16 cellular contexts compared by ENCODE assay signal in genomic region chr2:236261452-236261851, GRCh38. TPM values are rescaled to one million over a fixed set of nuclear protein-coding genes. Genes with fewer than 3 reads are reported as not detected.
"Had no signal": no experiment of that assay in that cellular context is flagged by ENCODE, and none has a peak within 500 bp of the region (broad histone marks: within the 10 kb centered on the region; RNA-seq: fewer than 3 reads in every experiment).

No MANE protein-coding gene starts in this region.

- H3K4me3 ChIP-seq: hepatocyte, lower lobe of right lung, tibial nerve had no signal

- H3K27ac ChIP-seq: hepatocyte, lower lobe of right lung, parathyroid adenoma, tibial nerve had no signal

- H3K4me1 Mint-ChIP-seq: activated CD4-positive, alpha-beta T cell treated with anti-CD3 and anti-CD28 coated beads for 36 hours had no signal

- DNase-seq: activated CD4-positive, alpha-beta T cell treated with anti-CD3 and anti-CD28 coated beads for 36 hours; activated CD4-positive, alpha-beta T cell treated with anti-CD3 and anti-CD28 coated beads, Interleukin-2, amount 50 U/mL, for 48 hours; central memory CD4-positive, alpha-beta T cell; left cardiac atrium; lower lobe of right lung; stimulated activated CD4-positive, alpha-beta T cell treated with anti-CD3 and anti-CD28 coated beads, Interleukin-2, amount 100 ng/mL, for 24 hours; stimulated activated naive CD8-positive, alpha-beta T cell treated with anti-CD3 and anti-CD28 coated beads, Interleukin-15, Interleukin-2, amounts not matched to agents 100 U/mL and 50 U/mL, for 24 hours; substantia nigra had no signal

- H3K27me3 ChIP-seq: tibial nerve had no signal

- H3K36me3 ChIP-seq: lower lobe of right lung, tibial nerve had no signal

- H3K36me3 Mint-ChIP-seq: activated naive CD8-positive, alpha-beta T cell; WTC11 had no signal

- H3K27ac Mint-ChIP-seq: activated CD4-positive, alpha-beta T cell treated with anti-CD3 and anti-CD28 coated beads for 36 hours; activated naive CD8-positive, alpha-beta T cell; nephron; T-helper 2 cell treated with Interferon-gamma antibody and Interleukin-4, amounts not matched to agents 5 μg/mL and 100 μg/mL, for 36 hours; WTC11 had no signal

- ATAC-seq: activated CD4-positive, alpha-beta T cell treated with anti-CD3 and anti-CD28 coated beads for 36 hours; lower lobe of right lung; stimulated activated naive CD8-positive, alpha-beta T cell treated with anti-CD3 and anti-CD28 coated beads, Interleukin-15, Interleukin-2, amounts not matched to agents 100 U/mL and 50 U/mL, for 24 hours; WTC11 had no signal

- H3K9me3 ChIP-seq: lower lobe of right lung had no signal

- H3K4me1 ChIP-seq: lower lobe of right lung, parathyroid adenoma, tibial nerve had no signal

- H3K4me3 Mint-ChIP-seq: activated CD4-positive, alpha-beta T cell treated with anti-CD3 and anti-CD28 coated beads for 36 hours; activated naive CD8-positive, alpha-beta T cell; nephron; T-helper 2 cell treated with Interferon-gamma antibody and Interleukin-4, amounts not matched to agents 5 μg/mL and 100 μg/mL, for 36 hours; WTC11 had no signal

RNA-seq across cellular contexts. Expression of gene ASB18, which starts 2.8 kb away (rescaled TPM):
- total RNA-seq: activated CD4-positive, alpha-beta T cell treated with anti-CD3 and anti-CD28 coated beads for 36 hours; hepatocyte; lower lobe of right lung; renal cortical epithelial cell; tibial nerve; WTC11 had no signal
